In genomic region chr5:142246263-142246662, GRCh38 we compare ENCODE assay signal across 13 cellular contexts.
DNase-seq lines count a peak whose midpoint lies in the region; ATAC-seq, FAIRE-seq and TF ChIP-seq lines count a peak whose summit lies in the region.
"Had no signal": no experiment of that assay in that cellular context is flagged by ENCODE, and none has a peak within 500 bp of the region (broad histone marks: within the 10 kb centered on the region; RNA-seq: fewer than 3 reads in every experiment).

No MANE protein-coding gene starts in this region.

- H3K4me2 ChIP-seq in GM23338, result no peak overlapping the region

- H3K9ac ChIP-seq in adipocyte (ENCODE audit: low read length), result no peak overlapping the region

- H3K4me1 ChIP-seq in GM23338 (ENCODE audit: insufficient read depth) (no peaks in the 10 kb centered on the region; the same call in 1 of the 2 replicates), adipocyte (ENCODE audit: control insufficient read depth, insufficient read depth, low read length) (peaks cover 24% of the 10 kb centered on the region)

- H3K36me3 Mint-ChIP-seq in GM23338 (ENCODE audit: low read depth), result peaks cover 13% of the 10 kb centered on the region

- H3K4me3 ChIP-seq in GM23338 (no peak overlapping the region), adipocyte (ENCODE audit: low read length) (no peak overlapping the region), skeletal muscle cell (ENCODE audit: low read depth, low read length) (no peak overlapping the region)
- H3K4me3 ChIP-seq: skin epidermis had no signal

- intact Hi-C loops in Right ventricle myocardium superior (cut with DNase I), result no loop called here

- peaks cover 13% of the 10 kb centered on the region for H3K9me3 Mint-ChIP-seq in GM23338
- H3K9me3 Mint-ChIP-seq: activated T-helper 1 cell treated with anti-CD3 and anti-CD28 coated beads, Interleukin-12 subunit alpha, Interleukin-12 subunit beta, Interleukin-2, Interleukin-4 antibody, amounts not matched to agents 30 ng/mL and 10 ng/mL and 1 ng/mL, durations not matched to agents 14 hours and 24 hours and 36 hours; T-helper 1 cell treated with Interleukin-12 subunit alpha and Interleukin-12 subunit beta and Interleukin-4 antibody, amounts not matched to agents 30 μg/mL and 1 μg/mL, for 36 hours had no signal

- no peak for TF ChIP-seq CTCF in GM23338 (conservative IDR thresholded peaks at IDR 0.05; ENCODE audit: low read depth in 2 of 2)

- no peaks in the 10 kb centered on the region for H4K20me1 ChIP-seq in GM23338 (replicated peaks; ENCODE audit: insufficient read depth)

- DNase-seq in GM23338 (ENCODE audit: low spot score) (no peak), adipocyte (ENCODE audit: low read depth) (peak; percentile 70), Right ventricle myocardium superior (no peak), skeletal muscle cell (ENCODE audit: low read depth) (peak; percentile 10), RCC 7860 (ENCODE audit: low spot score) (no peak)
- no peak for DNase-seq in activated effector memory CD4-positive, alpha-beta T cell treated with anti-CD3 and anti-CD28 coated beads, Interleukin-2, amount 50 U/mL, for 16 hours
- DNase-seq: H9, hippocampal formation had no signal

- no peaks in the 10 kb centered on the region for H3K9me3 ChIP-seq in adipocyte (ENCODE audit: control insufficient read depth, low read length)

- no peaks in the 10 kb centered on the region for H3K79me2 ChIP-seq in GM23338 (replicated peaks; ENCODE audit: insufficient read depth)

- no peak for FAIRE-seq in RCC 7860 (lab: Jason Lieb, UNC)

- 0 out of 2 replicates have a peak overlapping the region, but pooled peaks have one; percentile 21 for H2AFZ ChIP-seq in GM23338

- no peak overlapping the region for H3K4me3 Mint-ChIP-seq in GM23338
- H3K4me3 Mint-ChIP-seq: activated T-helper 1 cell treated with anti-CD3 and anti-CD28 coated beads, Interleukin-12 subunit alpha, Interleukin-12 subunit beta, Interleukin-2, Interleukin-4 antibody, amounts not matched to agents 30 ng/mL and 10 ng/mL and 1 ng/mL, durations not matched to agents 14 hours and 24 hours and 36 hours; H9; T-helper 1 cell treated with Interleukin-12 subunit alpha and Interleukin-12 subunit beta and Interleukin-4 antibody, amounts not matched to agents 30 μg/mL and 1 μg/mL, for 36 hours had no signal

- no peaks in the 10 kb centered on the region for H3K27me3 ChIP-seq in GM23338 (ENCODE audit: insufficient read depth)
- H3K27me3 ChIP-seq in adipocyte (replicated peaks; ENCODE audit: control insufficient read depth, insufficient read depth, low read length), result no peaks in the 10 kb centered on the region

- peaks cover 11% of the 10 kb centered on the region for H3K9me2 ChIP-seq in GM23338 (ENCODE audit: insufficient read depth)

- no peaks in the 10 kb centered on the region for H3K27me3 Mint-ChIP-seq in GM23338 (ENCODE audit: insufficient read depth, low read depth, poor library complexity)

- H3K27ac Mint-ChIP-seq in GM23338, result no peak overlapping the region; the same call in 1 of the 2 replicates
- H3K27ac Mint-ChIP-seq: activated T-helper 1 cell treated with anti-CD3 and anti-CD28 coated beads, Interleukin-12 subunit alpha, Interleukin-12 subunit beta, Interleukin-2, Interleukin-4 antibody, amounts not matched to agents 30 ng/mL and 10 ng/mL and 1 ng/mL, durations not matched to agents 14 hours and 24 hours and 36 hours; T-helper 1 cell treated with Interleukin-12 subunit alpha and Interleukin-12 subunit beta and Interleukin-4 antibody, amounts not matched to agents 30 μg/mL and 1 μg/mL, for 36 hours had no signal

- H3F3A ChIP-seq in GM23338 (replicated peaks; ENCODE audit: low read depth), result no peaks in the 10 kb centered on the region

- peaks cover 12% of the 10 kb centered on the region for H3K4me1 Mint-ChIP-seq in GM23338

- ATAC-seq in GM23338 (no peak), Right ventricle myocardium superior (ENCODE audit: poor library complexity) (peak; percentile 51), HG02642 (IDR thresholded peaks at IDR 0.05; ENCODE audit: poor library complexity, unreplicated experiment) (no peak), HG02840 (IDR thresholded peaks at IDR 0.05; ENCODE audit: low FRiP score, unreplicated experiment) (no peak)

- no peaks in the 10 kb centered on the region for H3K36me3 ChIP-seq in GM23338 (ENCODE audit: insufficient read depth)
- no peaks in the 10 kb centered on the region for H3K36me3 ChIP-seq in adipocyte (ENCODE audit: control insufficient read depth, insufficient read depth, low read length, severe bottlenecking)

- no peak overlapping the region for H3K27ac ChIP-seq in GM23338 (ENCODE audit: low read depth)

TF ChIP-seq in GM23338, 12 proteins besides CTCF, POLR2A, EP300 and RAD21 (continues in another document):
- TF ChIP-seq JUNB (IDR thresholded peaks at IDR 0.05; ENCODE audit: unreplicated experiment) (no peak), ZNF331 (CRISPR knock-in tag; IDR thresholded peaks at IDR 0.05; ENCODE audit: low read depth) (no peak), EZH2phosphoT487 (IDR thresholded peaks at IDR 0.05; ENCODE audit: unreplicated experiment) (no peak), NANOG (IDR thresholded peaks at IDR 0.05; ENCODE audit: borderline replicate concordance) (no peak), CREB1 (CRISPR knock-in tag; IDR thresholded peaks at IDR 0.05; ENCODE audit: low read depth) (no peak), STAT1 (IDR thresholded peaks at IDR 0.05; ENCODE audit: unreplicated experiment) (no peak), EZH2 (IDR thresholded peaks at IDR 0.05; ENCODE audit: low read depth, unreplicated experiment) (no peak), POLR2AphosphoS5 (IDR thresholded peaks at IDR 0.05; ENCODE audit: low read depth) (no peak)
- TF ChIP-seq, protein P1, sequence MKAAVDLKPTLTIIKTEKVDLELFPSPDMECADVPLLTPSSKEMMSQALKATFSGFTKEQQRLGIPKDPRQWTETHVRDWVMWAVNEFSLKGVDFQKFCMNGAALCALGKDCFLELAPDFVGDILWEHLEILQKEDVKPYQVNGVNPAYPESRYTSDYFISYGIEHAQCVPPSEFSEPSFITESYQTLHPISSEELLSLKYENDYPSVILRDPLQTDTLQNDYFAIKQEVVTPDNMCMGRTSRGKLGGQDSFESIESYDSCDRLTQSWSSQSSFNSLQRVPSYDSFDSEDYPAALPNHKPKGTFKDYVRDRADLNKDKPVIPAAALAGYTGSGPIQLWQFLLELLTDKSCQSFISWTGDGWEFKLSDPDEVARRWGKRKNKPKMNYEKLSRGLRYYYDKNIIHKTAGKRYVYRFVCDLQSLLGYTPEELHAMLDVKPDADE (IDR thresholded peaks at IDR 0.05), result no peak
- TF ChIP-seq, protein P2, sequence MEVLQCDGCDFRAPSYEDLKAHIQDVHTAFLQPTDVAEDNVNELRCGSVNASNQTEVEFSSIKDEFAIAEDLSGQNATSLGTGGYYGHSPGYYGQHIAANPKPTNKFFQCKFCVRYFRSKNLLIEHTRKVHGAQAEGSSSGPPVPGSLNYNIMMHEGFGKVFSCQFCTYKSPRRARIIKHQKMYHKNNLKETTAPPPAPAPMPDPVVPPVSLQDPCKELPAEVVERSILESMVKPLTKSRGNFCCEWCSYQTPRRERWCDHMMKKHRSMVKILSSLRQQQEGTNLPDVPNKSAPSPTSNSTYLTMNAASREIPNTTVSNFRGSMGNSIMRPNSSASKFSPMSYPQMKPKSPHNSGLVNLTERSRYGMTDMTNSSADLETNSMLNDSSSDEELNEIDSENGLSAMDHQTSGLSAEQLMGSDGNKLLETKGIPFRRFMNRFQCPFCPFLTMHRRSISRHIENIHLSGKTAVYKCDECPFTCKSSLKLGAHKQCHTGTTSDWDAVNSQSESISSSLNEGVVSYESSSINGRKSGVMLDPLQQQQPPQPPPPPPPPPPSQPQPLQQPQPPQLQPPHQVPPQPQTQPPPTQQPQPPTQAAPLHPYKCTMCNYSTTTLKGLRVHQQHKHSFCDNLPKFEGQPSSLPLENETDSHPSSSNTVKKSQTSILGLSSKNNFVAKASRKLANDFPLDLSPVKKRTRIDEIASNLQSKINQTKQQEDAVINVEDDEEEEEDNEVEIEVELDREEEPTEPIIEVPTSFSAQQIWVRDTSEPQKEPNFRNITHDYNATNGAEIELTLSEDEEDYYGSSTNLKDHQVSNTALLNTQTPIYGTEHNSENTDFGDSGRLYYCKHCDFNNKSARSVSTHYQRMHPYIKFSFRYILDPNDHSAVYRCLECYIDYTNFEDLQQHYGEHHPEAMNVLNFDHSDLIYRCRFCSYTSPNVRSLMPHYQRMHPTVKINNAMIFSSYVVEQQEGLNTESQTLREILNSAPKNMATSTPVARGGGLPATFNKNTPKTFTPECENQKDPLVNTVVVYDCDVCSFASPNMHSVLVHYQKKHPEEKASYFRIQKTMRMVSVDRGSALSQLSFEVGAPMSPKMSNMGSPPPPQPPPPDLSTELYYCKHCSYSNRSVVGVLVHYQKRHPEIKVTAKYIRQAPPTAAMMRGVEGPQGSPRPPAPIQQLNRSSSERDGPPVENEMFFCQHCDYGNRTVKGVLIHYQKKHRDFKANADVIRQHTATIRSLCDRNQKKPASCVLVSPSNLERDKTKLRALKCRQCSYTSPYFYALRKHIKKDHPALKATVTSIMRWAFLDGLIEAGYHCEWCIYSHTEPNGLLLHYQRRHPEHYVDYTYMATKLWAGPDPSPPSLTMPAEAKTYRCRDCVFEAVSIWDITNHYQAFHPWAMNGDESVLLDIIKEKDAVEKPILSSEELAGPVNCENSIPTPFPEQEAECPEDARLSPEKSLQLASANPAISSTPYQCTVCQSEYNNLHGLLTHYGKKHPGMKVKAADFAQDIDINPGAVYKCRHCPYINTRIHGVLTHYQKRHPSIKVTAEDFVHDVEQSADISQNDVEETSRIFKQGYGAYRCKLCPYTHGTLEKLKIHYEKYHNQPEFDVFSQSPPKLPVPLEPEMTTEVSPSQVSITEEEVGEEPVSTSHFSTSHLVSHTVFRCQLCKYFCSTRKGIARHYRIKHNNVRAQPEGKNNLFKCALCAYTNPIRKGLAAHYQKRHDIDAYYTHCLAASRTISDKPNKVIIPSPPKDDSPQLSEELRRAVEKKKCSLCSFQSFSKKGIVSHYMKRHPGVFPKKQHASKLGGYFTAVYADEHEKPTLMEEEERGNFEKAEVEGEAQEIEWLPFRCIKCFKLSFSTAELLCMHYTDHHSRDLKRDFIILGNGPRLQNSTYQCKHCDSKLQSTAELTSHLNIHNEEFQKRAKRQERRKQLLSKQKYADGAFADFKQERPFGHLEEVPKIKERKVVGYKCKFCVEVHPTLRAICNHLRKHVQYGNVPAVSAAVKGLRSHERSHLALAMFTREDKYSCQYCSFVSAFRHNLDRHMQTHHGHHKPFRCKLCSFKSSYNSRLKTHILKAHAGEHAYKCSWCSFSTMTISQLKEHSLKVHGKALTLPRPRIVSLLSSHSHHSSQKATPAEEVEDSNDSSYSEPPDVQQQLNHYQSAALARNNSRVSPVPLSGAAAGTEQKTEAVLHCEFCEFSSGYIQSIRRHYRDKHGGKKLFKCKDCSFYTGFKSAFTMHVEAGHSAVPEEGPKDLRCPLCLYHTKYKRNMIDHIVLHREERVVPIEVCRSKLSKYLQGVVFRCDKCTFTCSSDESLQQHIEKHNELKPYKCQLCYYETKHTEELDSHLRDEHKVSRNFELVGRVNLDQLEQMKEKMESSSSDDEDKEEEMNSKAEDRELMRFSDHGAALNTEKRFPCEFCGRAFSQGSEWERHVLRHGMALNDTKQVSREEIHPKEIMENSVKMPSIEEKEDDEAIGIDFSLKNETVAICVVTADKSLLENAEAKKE (CRISPR knock-in tag; IDR thresholded peaks at IDR 0.05), result no peak

Comparison
In these comparisons a context has a peak if more than half of its experiments do, and no peak if none do; other contexts are left out.
1. DNase-seq: peak in adipocyte (single experiment) and skeletal muscle cell (single experiment); none in GM23338 (single experiment), Right ventricle myocardium superior (single experiment), RCC 7860 (single experiment) and activated effector memory CD4-positive, alpha-beta T cell treated with anti-CD3 and anti-CD28 coated beads, Interleukin-2, amount 50 U/mL, for 16 hours (single experiment).